11 cellular contexts compared by ENCODE assay signal in genomic region chr14:41718477-41719166, GRCh38.
DNase-seq lines count a peak whose midpoint lies in the region; ATAC-seq and TF ChIP-seq lines count a peak whose summit lies in the region.
"Had no signal": no experiment of that assay in that cellular context is flagged by ENCODE, and none has a peak within 500 bp of the region (broad histone marks: within the 10 kb centered on the region; RNA-seq: fewer than 3 reads in every experiment).

No MANE protein-coding gene starts in this region.

- no peak overlapping the region for H3K27ac Mint-ChIP-seq in activated naive CD8-positive, alpha-beta T cell treated with anti-CD3 and anti-CD28 coated beads, Interleukin-2, amount 10 ng/mL, durations not matched to agents 7 days and 5 days
- H3K27ac Mint-ChIP-seq in activated naive CD8-positive, alpha-beta T cell treated with anti-CD3 and anti-CD28 coated beads, Interleukin-2, amount 50 U/mL, for 24 hours = no peak overlapping the region
- peak overlapping the region in 1 of 2 donors; percentile 26 for H3K27ac Mint-ChIP-seq in T-cell

- CTCF ChIA-PET in T-cell (lab: Charles Lee) = interaction anchor here in 1 of 2 donors (0.5 kb wide), 1 partner anchor 91 kb away, joined by 3 read pairs; no protein-coding TSS in a partner anchor

- no peaks in the 10 kb centered on the region for H3K27me3 ChIP-seq in upper lobe of right lung

- DNase-seq in activated naive CD8-positive, alpha-beta T cell treated with anti-CD3 and anti-CD28 coated beads, Interleukin-2, amount 10 ng/mL, durations not matched to agents 7 days and 5 days = no peak
- no peak for DNase-seq in activated naive CD8-positive, alpha-beta T cell treated with anti-CD3 and anti-CD28 coated beads, Interleukin-2, amount 50 U/mL, for 24 hours
- DNase-seq in NCI-H345 (lab: John Stamatoyannopoulos, UW) (peak; percentile 88), T-cell (no peak), upper lobe of right lung (no peak), SK-N-DZ (ENCODE audit: low spot score) (no peak), dedifferentiated amniotic fluid mesenchymal stem cell (ENCODE audit: extremely low spot score) (no peak)
- no peak for DNase-seq in activated naive CD4-positive, alpha-beta T cell treated with anti-CD3 and anti-CD28 coated beads, Interleukin-2, amount 50 U/mL, for 16 hours
- DNase-seq: effector memory CD4-positive, alpha-beta T cell; left ventricle myocardium inferior; T1000 had no signal

- H3K36me3 ChIP-seq in upper lobe of right lung = no peaks in the 10 kb centered on the region
- H3K36me3 ChIP-seq: left ventricle myocardium inferior had no signal

- no peaks in the 10 kb centered on the region for H3K9me3 Mint-ChIP-seq in activated naive CD8-positive, alpha-beta T cell treated with anti-CD3 and anti-CD28 coated beads, Interleukin-2, amount 10 ng/mL, durations not matched to agents 7 days and 5 days
- no peaks in the 10 kb centered on the region for H3K9me3 Mint-ChIP-seq in activated naive CD8-positive, alpha-beta T cell treated with anti-CD3 and anti-CD28 coated beads, Interleukin-2, amount 50 U/mL, for 24 hours
- peaks cover 0 to 2% (median 0%) of the 10 kb centered on the region in 3 donors for H3K9me3 Mint-ChIP-seq in T-cell

- ATAC-seq in activated naive CD8-positive, alpha-beta T cell treated with anti-CD3 and anti-CD28 coated beads, Interleukin-2, amount 10 ng/mL, durations not matched to agents 7 days and 5 days (ENCODE audit: low read depth) = peak; percentile 79
- no peak for ATAC-seq in activated naive CD8-positive, alpha-beta T cell treated with anti-CD3 and anti-CD28 coated beads, Interleukin-2, amount 50 U/mL, for 24 hours
- ATAC-seq in T-cell (replicated peaks in 1 of 4) (peak; percentile 51 to 73 (median 63)), upper lobe of right lung (peak; percentile 67)

- intact Hi-C loops in upper lobe of right lung (cut with DNase I) = no loop called here

- peaks cover 5% of the 10 kb centered on the region for H3K27me3 Mint-ChIP-seq in activated naive CD8-positive, alpha-beta T cell treated with anti-CD3 and anti-CD28 coated beads, Interleukin-2, amount 10 ng/mL, durations not matched to agents 7 days and 5 days
- peaks cover 1% of the 10 kb centered on the region for H3K27me3 Mint-ChIP-seq in activated naive CD8-positive, alpha-beta T cell treated with anti-CD3 and anti-CD28 coated beads, Interleukin-2, amount 50 U/mL, for 24 hours
- no peaks in the 10 kb centered on the region for H3K27me3 Mint-ChIP-seq in T-cell

- no peak overlapping the region for H3K4me3 Mint-ChIP-seq in activated naive CD8-positive, alpha-beta T cell treated with anti-CD3 and anti-CD28 coated beads, Interleukin-2, amount 10 ng/mL, durations not matched to agents 7 days and 5 days
- no peak overlapping the region for H3K4me3 Mint-ChIP-seq in activated naive CD8-positive, alpha-beta T cell treated with anti-CD3 and anti-CD28 coated beads, Interleukin-2, amount 50 U/mL, for 24 hours
- H3K4me3 Mint-ChIP-seq in T-cell = no peak overlapping the region

- H3K9me3 ChIP-seq in upper lobe of right lung = no peaks in the 10 kb centered on the region

- no peaks in the 10 kb centered on the region for H3K36me3 Mint-ChIP-seq in activated naive CD8-positive, alpha-beta T cell treated with anti-CD3 and anti-CD28 coated beads, Interleukin-2, amount 10 ng/mL, durations not matched to agents 7 days and 5 days
- H3K36me3 Mint-ChIP-seq in activated naive CD8-positive, alpha-beta T cell treated with anti-CD3 and anti-CD28 coated beads, Interleukin-2, amount 50 U/mL, for 24 hours (ENCODE audit: low read depth) = no peaks in the 10 kb centered on the region
- H3K36me3 Mint-ChIP-seq in T-cell = no peaks in the 10 kb centered on the region

- H3K4me1 ChIP-seq in upper lobe of right lung = no peaks in the 10 kb centered on the region
- H3K4me1 ChIP-seq: left ventricle myocardium inferior had no signal

- POLR2A ChIA-PET in activated naive CD8-positive, alpha-beta T cell treated with anti-CD3 and anti-CD28 coated beads, Interleukin-2, amount 10 ng/mL, durations not matched to agents 7 days and 5 days (lab: Charles Lee) = no interaction called here
- POLR2A ChIA-PET in T-cell (lab: Charles Lee) = no interaction called here

- H3K4me3 ChIP-seq in upper lobe of right lung = no peak overlapping the region
- H3K4me3 ChIP-seq: left ventricle myocardium inferior had no signal

- no peak overlapping the region for H3K27ac ChIP-seq in upper lobe of right lung
- H3K27ac ChIP-seq: left ventricle myocardium inferior had no signal

- no peak for TF ChIP-seq CTCF in upper lobe of right lung (IDR thresholded peaks at IDR 0.05)

- H3K4me1 Mint-ChIP-seq in activated naive CD8-positive, alpha-beta T cell treated with anti-CD3 and anti-CD28 coated beads, Interleukin-2, amount 10 ng/mL, durations not matched to agents 7 days and 5 days = peaks cover 6% of the 10 kb centered on the region
- H3K4me1 Mint-ChIP-seq in activated naive CD8-positive, alpha-beta T cell treated with anti-CD3 and anti-CD28 coated beads, Interleukin-2, amount 50 U/mL, for 24 hours = peaks cover 7% of the 10 kb centered on the region
- peaks cover 9 to 15% (median 14%) of the 10 kb centered on the region in 3 donors for H3K4me1 Mint-ChIP-seq in T-cell
